ENCODE assay signal across 1 cellular context in the genomic region with DNA sequence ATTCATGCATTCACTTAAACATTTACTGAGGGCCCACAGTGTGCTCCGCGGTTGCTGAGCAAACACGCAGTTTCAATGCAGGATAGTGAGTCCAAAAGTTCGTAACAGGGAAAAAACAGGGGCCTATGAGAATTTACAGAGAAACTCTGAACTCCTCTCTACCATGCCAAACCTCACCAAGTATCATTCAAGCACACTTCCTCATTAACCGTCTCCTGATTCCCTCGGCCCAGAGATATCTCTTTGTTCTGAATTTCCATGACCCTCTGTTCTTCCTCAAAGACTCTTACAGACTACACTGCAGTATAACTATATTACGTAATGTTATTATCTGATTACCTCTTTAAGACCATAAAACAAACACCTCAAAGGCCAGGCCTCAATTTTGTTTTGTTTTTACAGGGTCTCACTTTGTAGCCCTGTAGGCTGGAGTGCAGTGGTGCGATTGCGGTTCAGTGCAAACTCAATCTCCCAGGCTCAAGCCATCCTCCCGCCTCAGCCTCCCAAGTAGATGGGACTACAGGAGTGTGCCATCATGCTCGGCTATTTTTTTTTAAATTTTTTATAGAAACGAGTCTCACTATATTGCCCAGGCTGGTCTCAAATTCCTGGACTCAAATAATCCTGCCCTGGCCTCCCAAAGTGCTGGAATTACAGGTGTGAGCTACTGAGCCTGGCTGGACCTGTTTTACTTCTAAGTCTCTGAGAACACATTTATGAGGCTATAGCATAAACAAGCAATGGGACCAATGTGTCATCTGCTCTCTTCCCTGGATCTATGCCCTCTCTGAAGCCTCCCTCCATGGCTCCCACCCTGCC.
A peak's percentile ranks its signal among the peaks of the same experiment; 100 is the strongest.
TF ChIP-seq lines count a peak whose summit lies in the region.

No MANE protein-coding gene starts in this region.

TF ChIP-seq in HepG2, 621 proteins besides CTCF, POLR2A, EP300 and RAD21 (continued from another document and continues in another):
- no peak for TF ChIP-seq FOXA1 (IDR thresholded peaks at IDR 0.05)
- TF ChIP-seq FOXA1 (CRISPR knock-in tag; IDR thresholded peaks at IDR 0.05): peak; percentile 55
- TF ChIP-seq PCBP2 (optimal IDR thresholded peaks at IDR 0.05; ENCODE audit: low read depth, low read length, poor library complexity, severe bottlenecking): no peak
- no peak for TF ChIP-seq SRSF1 (optimal IDR thresholded peaks at IDR 0.05; ENCODE audit: low read depth, low read length)
- 0 out of 2 replicates have a peak, but pooled peaks have one; percentile 14 for TF ChIP-seq ZNF549 (CRISPR knock-in tag; IDR thresholded peaks at IDR 0.05)
- TF ChIP-seq ELF3 (CRISPR knock-in tag; IDR thresholded peaks at IDR 0.05): peak; percentile 28
- TF ChIP-seq AHDC1 (CRISPR knock-in tag; IDR thresholded peaks at IDR 0.05; ENCODE audit: borderline replicate concordance): 0 out of 2 replicates have a peak, but pooled peaks have one; percentile 28
- no peak for TF ChIP-seq ZNF275 (CRISPR knock-in tag; IDR thresholded peaks at IDR 0.05; ENCODE audit: borderline replicate concordance)
- 0 out of 2 replicates have a peak, but pooled peaks have one; percentile 38 for TF ChIP-seq CEBPB (IDR thresholded peaks at IDR 0.05; ENCODE audit: borderline replicate concordance, low read depth, low read length)
- no peak for TF ChIP-seq MAFF (IDR thresholded peaks at IDR 0.05; ENCODE audit: low read depth, low read length)
- TF ChIP-seq ZNF430 (CRISPR knock-in tag; IDR thresholded peaks at IDR 0.05): peak; percentile 33; the same call in 1 of the 2 replicates
- peak; percentile 63 for TF ChIP-seq POLR2AphosphoS5 (IDR thresholded peaks at IDR 0.05; ENCODE audit: low read depth, low read length)
- TF ChIP-seq FOXA3 (CRISPR knock-in tag; IDR thresholded peaks at IDR 0.05): peak; percentile 49; the same call in 1 of the 2 replicates
- TF ChIP-seq HMG20B (CRISPR knock-in tag; conservative IDR thresholded peaks at IDR 0.05): no peak
- no peak for TF ChIP-seq ZNF841 (CRISPR knock-in tag; IDR thresholded peaks at IDR 0.05; ENCODE audit: borderline replicate concordance)
- TF ChIP-seq FOXJ3 (CRISPR knock-in tag; IDR thresholded peaks at IDR 0.05; ENCODE audit: borderline replicate concordance): no peak; the same call in 1 of the 2 replicates
- TF ChIP-seq BRD4 (CRISPR knock-in tag; IDR thresholded peaks at IDR 0.05): 0 out of 2 replicates have a peak, but pooled peaks have one; percentile 27
- TF ChIP-seq SAP130 (CRISPR knock-in tag; IDR thresholded peaks at IDR 0.05; ENCODE audit: low read depth): no peak
- no peak for TF ChIP-seq ZFYVE20 (CRISPR knock-in tag; IDR thresholded peaks at IDR 0.05; ENCODE audit: borderline replicate concordance, low read depth)
- no peak for TF ChIP-seq ZNF17 (CRISPR knock-in tag; IDR thresholded peaks at IDR 0.05)
- TF ChIP-seq ZFY (CRISPR knock-in tag; IDR thresholded peaks at IDR 0.05): peak; percentile 69
- no peak for TF ChIP-seq TRIM24 (CRISPR knock-in tag; IDR thresholded peaks at IDR 0.05)
- no peak for TF ChIP-seq ETV6 (CRISPR knock-in tag; conservative IDR thresholded peaks at IDR 0.05)
- no peak; the same call in 1 of the 2 replicates for TF ChIP-seq HOXD1 (CRISPR knock-in tag; IDR thresholded peaks at IDR 0.05)
- TF ChIP-seq RXRB (CRISPR knock-in tag; IDR thresholded peaks at IDR 0.05; ENCODE audit: borderline replicate concordance): peak; percentile 2; the same call in 1 of the 2 replicates
- TF ChIP-seq STAG1 (CRISPR knock-in tag; IDR thresholded peaks at IDR 0.05): no peak
- peak; percentile 41; the same call in 1 of the 2 replicates for TF ChIP-seq YEATS4 (CRISPR knock-in tag; IDR thresholded peaks at IDR 0.05; ENCODE audit: borderline replicate concordance)
- TF ChIP-seq ZC3H13 (CRISPR knock-in tag; IDR thresholded peaks at IDR 0.05): no peak
- no peak for TF ChIP-seq RAD51 (IDR thresholded peaks at IDR 0.05; ENCODE audit: borderline replicate concordance)
- no peak for TF ChIP-seq ZNF567 (CRISPR knock-in tag; IDR thresholded peaks at IDR 0.05; ENCODE audit: borderline replicate concordance)
- 0 out of 2 replicates have a peak, but pooled peaks have one; percentile 8 for TF ChIP-seq BCL6 (CRISPR knock-in tag; IDR thresholded peaks at IDR 0.05)
- peak; percentile 91 for TF ChIP-seq ZNF770 (CRISPR knock-in tag; IDR thresholded peaks at IDR 0.05)
- peak; percentile 41; the same call in 1 of the 2 replicates for TF ChIP-seq HDAC1 (CRISPR knock-in tag; IDR thresholded peaks at IDR 0.05)
- no peak for TF ChIP-seq ZSCAN31 (CRISPR knock-in tag; IDR thresholded peaks at IDR 0.05; ENCODE audit: low read depth)
- TF ChIP-seq ZNF607 (CRISPR knock-in tag; IDR thresholded peaks at IDR 0.05; ENCODE audit: borderline replicate concordance): no peak
- TF ChIP-seq BATF2 (CRISPR knock-in tag; IDR thresholded peaks at IDR 0.05): no peak
- TF ChIP-seq ZNF772 (CRISPR knock-in tag; IDR thresholded peaks at IDR 0.05): 0 out of 2 replicates have a peak, but pooled peaks have one; percentile 21
- no peak for TF ChIP-seq RBM22 (optimal IDR thresholded peaks at IDR 0.05; ENCODE audit: low read length)
- no peak for TF ChIP-seq CSRNP2 (CRISPR knock-in tag; conservative IDR thresholded peaks at IDR 0.05; ENCODE audit: low read depth)
- peak; percentile 68 for TF ChIP-seq ZFX (CRISPR knock-in tag; IDR thresholded peaks at IDR 0.05; ENCODE audit: low read depth)
- TF ChIP-seq TBP (CRISPR knock-in tag; IDR thresholded peaks at IDR 0.05): no peak
- TF ChIP-seq NCOA1 (CRISPR knock-in tag; IDR thresholded peaks at IDR 0.05): no peak
- TF ChIP-seq, protein P1, sequence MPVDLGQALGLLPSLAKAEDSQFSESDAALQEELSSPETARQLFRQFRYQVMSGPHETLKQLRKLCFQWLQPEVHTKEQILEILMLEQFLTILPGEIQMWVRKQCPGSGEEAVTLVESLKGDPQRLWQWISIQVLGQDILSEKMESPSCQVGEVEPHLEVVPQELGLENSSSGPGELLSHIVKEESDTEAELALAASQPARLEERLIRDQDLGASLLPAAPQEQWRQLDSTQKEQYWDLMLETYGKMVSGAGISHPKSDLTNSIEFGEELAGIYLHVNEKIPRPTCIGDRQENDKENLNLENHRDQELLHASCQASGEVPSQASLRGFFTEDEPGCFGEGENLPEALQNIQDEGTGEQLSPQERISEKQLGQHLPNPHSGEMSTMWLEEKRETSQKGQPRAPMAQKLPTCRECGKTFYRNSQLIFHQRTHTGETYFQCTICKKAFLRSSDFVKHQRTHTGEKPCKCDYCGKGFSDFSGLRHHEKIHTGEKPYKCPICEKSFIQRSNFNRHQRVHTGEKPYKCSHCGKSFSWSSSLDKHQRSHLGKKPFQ (CRISPR knock-in tag; IDR thresholded peaks at IDR 0.05; ENCODE audit: insufficient replicate concordance): no peak
- peak in 1 of 2 experiments; percentile 21; a peak in 1 of 4 replicates for TF ChIP-seq MAFK (conservative IDR thresholded peaks at IDR 0.05 in 1 of 2, IDR thresholded peaks at IDR 0.05 in 1 of 2; ENCODE audit: low read length in 2 of 2)
- TF ChIP-seq NPAS2 (CRISPR knock-in tag; IDR thresholded peaks at IDR 0.05; ENCODE audit: borderline replicate concordance): no peak
- no peak; the same call in 1 of the 2 replicates for TF ChIP-seq ZMYM3 (CRISPR knock-in tag; IDR thresholded peaks at IDR 0.05)
- no peak for TF ChIP-seq UBTF (CRISPR knock-in tag; IDR thresholded peaks at IDR 0.05)
- TF ChIP-seq MXD1 (CRISPR knock-in tag; IDR thresholded peaks at IDR 0.05): no peak
- no peak for TF ChIP-seq ZNF33B (CRISPR knock-in tag; IDR thresholded peaks at IDR 0.05)
- peak; percentile 32; the same call in 1 of the 2 replicates for TF ChIP-seq TAF1 (CRISPR knock-in tag; IDR thresholded peaks at IDR 0.05)
- no peak for TF ChIP-seq KDM5B (CRISPR knock-in tag; IDR thresholded peaks at IDR 0.05; ENCODE audit: borderline replicate concordance)
